In genomic region chr7:41731486-41732278, GRCh38 we compare ENCODE assay signal across 10 cellular contexts. TPM values are rescaled to one million over a fixed set of nuclear protein-coding genes. Genes with fewer than 3 reads are reported as not detected.
DNase-seq lines count a peak whose midpoint lies in the region; ATAC-seq and TF ChIP-seq lines count a peak whose summit lies in the region.
"Had no signal": no experiment of that assay in that cellular context is flagged by ENCODE, and none has a peak within 500 bp of the region (broad histone marks: within the 10 kb centered on the region; RNA-seq: fewer than 3 reads in every experiment).

No MANE protein-coding gene starts in this region.

- peak overlapping the region in 1 of 2 donors; percentile 68 for H3K27ac Mint-ChIP-seq in natural killer cell treated with Interleukin-12 subunit alpha and Interleukin-12 subunit beta and Interleukin-15 and Interleukin-18, amount 100 ng/mL, for 72 hours
- H3K27ac Mint-ChIP-seq in natural killer cell = no peak overlapping the region
- H3K27ac Mint-ChIP-seq in effector memory CD8-positive, alpha-beta T cell = no peak overlapping the region

- no peak for TF ChIP-seq CTCF in natural killer cell (IDR thresholded peaks at IDR 0.05)

- H3K9me3 Mint-ChIP-seq in natural killer cell treated with Interleukin-12 subunit alpha and Interleukin-12 subunit beta and Interleukin-15 and Interleukin-18, amount 100 ng/mL, for 72 hours = peaks cover 24% of the 10 kb centered on the region
- H3K9me3 Mint-ChIP-seq in natural killer cell = no peaks in the 10 kb centered on the region
- peaks cover 0 to 3% of the 10 kb centered on the region in 2 donors for H3K9me3 Mint-ChIP-seq in effector memory CD8-positive, alpha-beta T cell

- H3K36me3 Mint-ChIP-seq in natural killer cell treated with Interleukin-12 subunit alpha and Interleukin-12 subunit beta and Interleukin-15 and Interleukin-18, amount 100 ng/mL, for 72 hours = peaks cover 24% of the 10 kb centered on the region
- H3K36me3 Mint-ChIP-seq in natural killer cell = no peaks in the 10 kb centered on the region
- H3K36me3 Mint-ChIP-seq in effector memory CD8-positive, alpha-beta T cell (ENCODE audit: insufficient read depth) = no peaks in the 10 kb centered on the region

- H3K4me3 Mint-ChIP-seq in natural killer cell treated with Interleukin-12 subunit alpha and Interleukin-12 subunit beta and Interleukin-15 and Interleukin-18, amount 100 ng/mL, for 72 hours = no peak overlapping the region
- H3K4me3 Mint-ChIP-seq in natural killer cell = no peak overlapping the region
- H3K4me3 Mint-ChIP-seq in effector memory CD8-positive, alpha-beta T cell = no peak overlapping the region

- peaks cover 30 to 33% of the 10 kb centered on the region in 2 donors for H3K4me1 Mint-ChIP-seq in natural killer cell treated with Interleukin-12 subunit alpha and Interleukin-12 subunit beta and Interleukin-15 and Interleukin-18, amount 100 ng/mL, for 72 hours (ENCODE audit: low read depth in 2 of 2)
- H3K4me1 Mint-ChIP-seq in natural killer cell = peaks cover 0 to 6% of the 10 kb centered on the region in 2 donors
- peaks cover 2 to 3% of the 10 kb centered on the region in 2 donors for H3K4me1 Mint-ChIP-seq in effector memory CD8-positive, alpha-beta T cell (ENCODE audit: low read depth in 2 of 2)

- intact Hi-C loops in natural killer cell (cut with micrococcal nuclease) = no loop called here

- DNase-seq in natural killer cell treated with Interleukin-12 subunit alpha and Interleukin-12 subunit beta and Interleukin-15 and Interleukin-18, amount 100 ng/mL, for 72 hours (ENCODE audit: low spot score) = no peak
- DNase-seq in natural killer cell = no peak
- peak; percentile 90 for DNase-seq in MV-4-11 (lab: John Stamatoyannopoulos, UW)
- DNase-seq in iPS-NIHi7 (ENCODE audit: extremely low spot score) = no peak
- DNase-seq in hepatic stellate cell (ENCODE audit: low spot score) = no peak
- no peak for DNase-seq in T1000 (lab: John Stamatoyannopoulos, UW)
- no peak for DNase-seq in effector memory CD8-positive, alpha-beta T cell
- DNase-seq: NCI-H1930 had no signal

- peaks cover 9 to 28% of the 10 kb centered on the region in 2 donors for H3K27me3 Mint-ChIP-seq in natural killer cell treated with Interleukin-12 subunit alpha and Interleukin-12 subunit beta and Interleukin-15 and Interleukin-18, amount 100 ng/mL, for 72 hours
- H3K27me3 Mint-ChIP-seq in natural killer cell (ENCODE audit: low read depth in 2 of 2) = peaks cover 9 to 14% of the 10 kb centered on the region in 2 donors
- peaks cover 8 to 11% of the 10 kb centered on the region in 2 donors for H3K27me3 Mint-ChIP-seq in effector memory CD8-positive, alpha-beta T cell

- peak; percentile 66 to 82 for ATAC-seq in natural killer cell treated with Interleukin-12 subunit alpha and Interleukin-12 subunit beta and Interleukin-15 and Interleukin-18, amount 100 ng/mL, for 72 hours
- ATAC-seq in natural killer cell = no peak
- peak; percentile 98 for ATAC-seq in HG02938 (IDR thresholded peaks at IDR 0.05; ENCODE audit: unreplicated experiment)
- no peak for ATAC-seq in effector memory CD8-positive, alpha-beta T cell (replicated peaks)
- ATAC-seq: A549 had no signal

RNA-seq across cellular contexts. Expression of gene INHBA, which starts 28.8 kb away (rescaled TPM):
- total RNA-seq in natural killer cell treated with Interleukin-12 subunit alpha and Interleukin-12 subunit beta and Interleukin-15 and Interleukin-18, amount 100 ng/mL, for 72 hours = 1 to 10 TPM; 1.1 to 1.2 TPM
- total RNA-seq in natural killer cell = under 1 TPM in 1 of 3 donors, not detected in 2; 0.65 TPM

Comparison
In these comparisons a context has a peak if more than half of its experiments do, and no peak if none do; other contexts are left out.
1. ATAC-seq: peak in natural killer cell treated with Interleukin-12 subunit alpha and Interleukin-12 subunit beta and Interleukin-15 and Interleukin-18, amount 100 ng/mL, for 72 hours (2 of 2) and HG02938 (single experiment); none in natural killer cell (0 of 3) and effector memory CD8-positive, alpha-beta T cell (single experiment).